In genomic region chr2:134662751-134663150, GRCh38 we compare ENCODE assay signal across 10 cellular contexts. TPM values are rescaled to one million over a fixed set of nuclear protein-coding genes. Genes with fewer than 3 reads are reported as not detected.
"Had no signal": no experiment of that assay in that cellular context is flagged by ENCODE, and none has a peak within 500 bp of the region (broad histone marks: within the 10 kb centered on the region; RNA-seq: fewer than 3 reads in every experiment).

No MANE protein-coding gene starts in this region.

- DNase-seq: GM23248, GOT3, H7, HFFc6, IMR-90 had no signal

- ATAC-seq: HCT116, K562 had no signal

- H3K27ac ChIP-seq: GM23248 had no signal

- H3K36me3 ChIP-seq: HAP-1 had no signal

- H3K4me1 ChIP-seq: HAP-1 had no signal

- H3K9me3 Mint-ChIP-seq: HFFc6 had no signal

- H2AFZ ChIP-seq: GM23248 had no signal

- H3K9ac ChIP-seq: GM23248 had no signal

- H3K9me3 ChIP-seq: HAP-1 had no signal

- H3K4me3 Mint-ChIP-seq: HFFc6 had no signal

- H3K4me3 ChIP-seq: GM23248, HAP-1, K562 had no signal

- H3K27ac Mint-ChIP-seq: HFFc6 had no signal

RNA-seq across cellular contexts. Expression of gene TMEM163, which starts 56.0 kb away (rescaled TPM):
- total RNA-seq: GM23248, H4, HFFc6, HT-29, IMR-90 had no signal
- polyA plus RNA-seq: GM23248, IMR-90 had no signal
